ENCODE assay signal across 1 cellular context in the genomic region with DNA sequence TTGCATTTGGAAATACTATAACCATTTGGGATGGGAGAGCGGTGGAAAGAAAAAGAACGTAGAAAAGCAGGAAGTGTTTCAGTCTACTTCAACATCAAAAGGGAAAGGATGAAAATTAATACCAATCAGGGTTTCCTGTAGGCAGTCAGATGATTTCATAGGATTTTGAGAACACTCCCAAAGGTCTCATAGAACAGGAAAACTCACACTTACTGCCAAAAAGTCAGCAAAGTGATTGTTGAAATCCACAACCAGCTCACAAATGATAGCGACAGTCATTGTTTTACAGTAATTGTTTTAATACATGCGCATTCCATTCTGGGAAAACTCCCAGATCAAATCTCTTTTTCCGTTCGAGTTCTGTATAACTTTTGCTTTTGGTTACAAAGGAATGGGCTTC.
TF ChIP-seq lines count a peak whose summit lies in the region.

No MANE protein-coding gene starts in this region.

TF ChIP-seq in HepG2, 621 proteins besides CTCF, POLR2A, EP300 and RAD21:
- TF ChIP-seq, protein P1, sequence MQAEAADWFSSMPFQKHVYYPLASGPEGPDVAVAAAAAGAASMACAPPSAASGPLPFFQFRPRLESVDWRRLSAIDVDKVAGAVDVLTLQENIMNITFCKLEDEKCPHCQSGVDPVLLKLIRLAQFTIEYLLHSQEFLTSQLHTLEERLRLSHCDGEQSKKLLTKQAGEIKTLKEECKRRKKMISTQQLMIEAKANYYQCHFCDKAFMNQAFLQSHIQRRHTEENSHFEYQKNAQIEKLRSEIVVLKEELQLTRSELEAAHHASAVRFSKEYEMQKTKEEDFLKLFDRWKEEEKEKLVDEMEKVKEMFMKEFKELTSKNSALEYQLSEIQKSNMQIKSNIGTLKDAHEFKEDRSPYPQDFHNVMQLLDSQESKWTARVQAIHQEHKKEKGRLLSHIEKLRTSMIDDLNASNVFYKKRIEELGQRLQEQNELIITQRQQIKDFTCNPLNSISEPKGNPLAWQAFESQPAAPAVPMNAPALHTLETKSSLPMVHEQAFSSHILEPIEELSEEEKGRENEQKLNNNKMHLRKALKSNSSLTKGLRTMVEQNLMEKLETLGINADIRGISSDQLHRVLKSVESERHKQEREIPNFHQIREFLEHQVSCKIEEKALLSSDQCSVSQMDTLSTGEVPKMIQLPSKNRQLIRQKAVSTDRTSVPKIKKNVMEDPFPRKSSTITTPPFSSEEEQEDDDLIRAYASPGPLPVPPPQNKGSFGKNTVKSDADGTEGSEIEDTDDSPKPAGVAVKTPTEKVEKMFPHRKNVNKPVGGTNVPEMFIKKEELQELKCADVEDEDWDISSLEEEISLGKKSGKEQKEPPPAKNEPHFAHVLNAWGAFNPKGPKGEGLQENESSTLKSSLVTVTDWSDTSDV (CRISPR knock-in tag; IDR thresholded peaks at IDR 0.05) = no peak
- TF ChIP-seq ZNF607 (CRISPR knock-in tag; IDR thresholded peaks at IDR 0.05; ENCODE audit: borderline replicate concordance) (no peak), GABPA (IDR thresholded peaks at IDR 0.05; ENCODE audit: low read depth, low read length) (no peak), GABPA (CRISPR knock-in tag; IDR thresholded peaks at IDR 0.05; ENCODE audit: low read depth) (no peak), ZNF749 (CRISPR knock-in tag; IDR thresholded peaks at IDR 0.05; ENCODE audit: borderline replicate concordance) (no peak), FOXK2 (IDR thresholded peaks at IDR 0.05) (no peak)
- TF ChIP-seq, protein P2, sequence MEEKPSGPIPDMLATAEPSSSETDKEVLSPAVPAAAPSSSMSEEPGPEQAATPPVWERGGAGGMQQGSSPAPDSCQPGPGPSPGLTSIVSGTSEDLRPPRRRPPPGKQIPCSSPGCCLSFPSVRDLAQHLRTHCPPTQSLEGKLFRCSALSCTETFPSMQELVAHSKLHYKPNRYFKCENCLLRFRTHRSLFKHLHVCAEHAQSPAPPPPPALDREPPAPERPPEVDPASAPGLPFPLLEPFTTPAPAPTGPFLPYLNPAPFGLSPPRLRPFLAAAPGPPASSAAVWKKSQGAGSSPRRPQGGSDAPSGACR (CRISPR knock-in tag; IDR thresholded peaks at IDR 0.05) = no peak
- TF ChIP-seq, protein P3, sequence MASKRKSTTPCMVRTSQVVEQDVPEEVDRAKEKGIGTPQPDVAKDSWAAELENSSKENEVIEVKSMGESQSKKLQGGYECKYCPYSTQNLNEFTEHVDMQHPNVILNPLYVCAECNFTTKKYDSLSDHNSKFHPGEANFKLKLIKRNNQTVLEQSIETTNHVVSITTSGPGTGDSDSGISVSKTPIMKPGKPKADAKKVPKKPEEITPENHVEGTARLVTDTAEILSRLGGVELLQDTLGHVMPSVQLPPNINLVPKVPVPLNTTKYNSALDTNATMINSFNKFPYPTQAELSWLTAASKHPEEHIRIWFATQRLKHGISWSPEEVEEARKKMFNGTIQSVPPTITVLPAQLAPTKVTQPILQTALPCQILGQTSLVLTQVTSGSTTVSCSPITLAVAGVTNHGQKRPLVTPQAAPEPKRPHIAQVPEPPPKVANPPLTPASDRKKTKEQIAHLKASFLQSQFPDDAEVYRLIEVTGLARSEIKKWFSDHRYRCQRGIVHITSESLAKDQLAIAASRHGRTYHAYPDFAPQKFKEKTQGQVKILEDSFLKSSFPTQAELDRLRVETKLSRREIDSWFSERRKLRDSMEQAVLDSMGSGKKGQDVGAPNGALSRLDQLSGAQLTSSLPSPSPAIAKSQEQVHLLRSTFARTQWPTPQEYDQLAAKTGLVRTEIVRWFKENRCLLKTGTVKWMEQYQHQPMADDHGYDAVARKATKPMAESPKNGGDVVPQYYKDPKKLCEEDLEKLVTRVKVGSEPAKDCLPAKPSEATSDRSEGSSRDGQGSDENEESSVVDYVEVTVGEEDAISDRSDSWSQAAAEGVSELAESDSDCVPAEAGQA (IDR thresholded peaks at IDR 0.05; ENCODE audit: low read depth) = no peak
- TF ChIP-seq, protein P3 (CRISPR knock-in tag; IDR thresholded peaks at IDR 0.05; ENCODE audit: borderline replicate concordance) = no peak
